9 cellular contexts compared by ENCODE assay signal in the genomic region with DNA sequence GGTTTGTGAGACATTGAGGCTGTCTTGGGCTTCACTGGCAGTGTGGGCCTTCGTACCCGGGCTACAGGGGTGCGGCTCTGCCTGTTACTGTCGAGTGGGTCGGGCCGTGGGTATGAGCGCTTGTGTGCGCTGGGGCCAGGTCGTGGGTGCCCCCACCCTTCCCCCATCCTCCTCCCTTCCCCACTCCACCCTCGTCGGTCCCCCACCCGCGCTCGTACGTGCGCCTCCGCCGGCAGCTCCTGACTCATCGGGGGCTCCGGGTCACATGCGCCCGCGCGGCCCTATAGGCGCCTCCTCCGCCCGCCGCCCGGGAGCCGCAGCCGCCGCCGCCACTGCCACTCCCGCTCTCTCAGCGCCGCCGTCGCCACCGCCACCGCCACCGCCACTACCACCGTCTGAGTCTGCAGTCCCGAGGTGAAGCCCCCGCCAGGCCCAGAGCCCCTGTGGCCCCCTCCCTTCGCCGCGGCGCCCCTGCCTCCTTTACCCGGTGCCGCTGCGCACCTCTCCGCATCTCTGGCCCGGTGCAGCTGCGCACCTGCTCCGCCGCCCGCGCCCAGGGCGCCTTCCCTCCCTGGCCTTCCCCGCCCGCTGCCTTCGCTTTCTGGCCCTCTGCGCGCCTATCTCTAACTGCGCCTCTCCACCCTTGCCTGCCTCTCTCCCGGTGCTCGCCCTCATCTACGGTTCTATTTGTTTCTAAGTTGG. TPM values are rescaled to one million over a fixed set of nuclear protein-coding genes. Genes with fewer than 3 reads are reported as not detected.
DNase-seq lines count a peak whose midpoint lies in the region; ATAC-seq lines count a peak whose summit lies in the region.
"Had no signal": no experiment of that assay in that cellular context is flagged by ENCODE, and none has a peak within 500 bp of the region (broad histone marks: within the 10 kb centered on the region; RNA-seq: fewer than 3 reads in every experiment).

Gene ENO2, plus strand, starts transcription at position 335 of the 702 bp plus-strand sequence. CDS start 1,253 bp downstream, outside the sequence.

- ATAC-seq in HG03045 (IDR thresholded peaks at IDR 0.05; ENCODE audit: unreplicated experiment): peak; percentile 80

- DNase-seq in NCI-H1417 (lab: John Stamatoyannopoulos, UW) (peak; percentile 36 to 87 (median 86)), NCI-H1417 treated with DMSO at 0.1 percent for 48 hours (lab: John Stamatoyannopoulos, UW) (no peak), NOMO-1 (lab: John Stamatoyannopoulos, UW; ENCODE audit: unreplicated experiment in 2 of 2) (peak; percentile 33 to 44)
- peak; percentile 88 for DNase-seq in activated T-cell treated with anti-CD3 and anti-CD28 coated beads, Interleukin-2, amount 50 U/mL, for 1 hour
- DNase-seq in stimulated activated CD8-positive, alpha-beta memory T cell treated with anti-CD3 and anti-CD28 coated beads, Interleukin-7, amount 100 ng/mL, for 1 hour (ENCODE audit: low read depth in 2 of 2): peak; percentile 60 to 62

- peak within 1 kb of the TSS; percentile 50 to 74 for H3K4me3 ChIP-seq in esophagus (ENCODE audit: low read depth in 1 of 2, low read length in 2 of 2)
- H3K4me3 ChIP-seq in muscle layer of colon (ENCODE audit: low read depth in 1 of 2, low read length in 2 of 2): peak within 1 kb of the TSS; percentile 68 to 81

- H3K9ac ChIP-seq in muscle layer of colon (ENCODE audit: low read length): peak within 1 kb of the TSS; percentile 81

- H3K27me3 ChIP-seq in esophagus (ENCODE audit: control insufficient read depth in 1 of 2, insufficient read depth in 2 of 2, low read length in 2 of 2): no peaks in the 10 kb centered on the region
- no peaks in the 10 kb centered on the region for H3K27me3 ChIP-seq in muscle layer of colon (ENCODE audit: control insufficient read depth in 1 of 2, insufficient read depth in 2 of 2, low read length in 2 of 2)

- peaks cover 4 to 8% of the 10 kb centered on the region in 2 donors for H3K4me1 ChIP-seq in esophagus (ENCODE audit: control insufficient read depth in 2 of 2, insufficient read depth in 2 of 2, low read length in 1 of 2)
- H3K4me1 ChIP-seq in muscle layer of colon (ENCODE audit: insufficient read depth, low read length): peaks cover 11% of the 10 kb centered on the region

- H3K27ac ChIP-seq in esophagus (ENCODE audit: low read depth in 2 of 2, low read length in 1 of 2) (peak within 1 kb of the TSS; percentile 76 to 82), muscle layer of colon (ENCODE audit: low read depth, low read length) (peak within 1 kb of the TSS; percentile 87)
- H3K27ac ChIP-seq: C4-2B had no signal

- H3K9me3 ChIP-seq in esophagus (ENCODE audit: control insufficient read depth in 2 of 2, insufficient read depth in 1 of 2, low read depth in 1 of 2, low read length in 1 of 2) (no peaks in the 10 kb centered on the region), muscle layer of colon (ENCODE audit: low read length) (no peaks in the 10 kb centered on the region)

- H3K36me3 ChIP-seq in esophagus (ENCODE audit: control insufficient read depth in 2 of 2, insufficient read depth in 2 of 2, low read length in 1 of 2): peaks cover 0 to 2% of the 10 kb centered on the region in 2 donors
- H3K36me3 ChIP-seq in muscle layer of colon (ENCODE audit: insufficient read depth, low read length): peaks cover 4% of the 10 kb centered on the region

- WGBS in esophagus, 2 donors: 0 to 1% methylated on average over 38 to 68 of the region's 68 CpGs

RNA-seq across cellular contexts. Expression of gene ENO2, which starts in this region (rescaled TPM):
- 1 to 10 TPM; 6.7 to 9.0 TPM for polyA plus RNA-seq in esophagus
